ENCODE assay signal across 9 cellular contexts in genomic region chr16:85984947-85985451, GRCh38.
DNase-seq lines count a peak whose midpoint lies in the region; ATAC-seq, FAIRE-seq and TF ChIP-seq lines count a peak whose summit lies in the region.
"Had no signal": no experiment of that assay in that cellular context is flagged by ENCODE, and none has a peak within 500 bp of the region (broad histone marks: within the 10 kb centered on the region; RNA-seq: fewer than 3 reads in every experiment).

No MANE protein-coding gene starts in this region.

- no peak overlapping the region for H3K4me3 ChIP-seq in NB4 (ENCODE audit: low read depth, low read length)

- no peak for TF ChIP-seq CTCF in NB4 (IDR thresholded peaks at IDR 0.05; ENCODE audit: low read depth, low read length)

- intact Hi-C loops in Right ventricle myocardium superior (cut with DNase I) = no loop called here

- TF ChIP-seq POLR2A in GM12891 (IDR thresholded peaks at IDR 0.05; ENCODE audit: low read depth, low read length) (no peak), NB4 (IDR thresholded peaks at IDR 0.05; ENCODE audit: extremely low read depth, insufficient read length) (no peak)

- peak; percentile 60 for FAIRE-seq in GM12891 (lab: Jason Lieb, UNC)

- DNase-seq in GM12891 (ENCODE audit: insufficient read length, low spot score) (no peak), NB4 (ENCODE audit: low read depth) (peak; percentile 58), Right ventricle myocardium superior (peak; percentile 67), pons (ENCODE audit: low spot score) (peak; percentile 31), ACHN (no peak), DMS114 treated with DMSO at 0.1 percent for 48 hours (lab: John Stamatoyannopoulos, UW; ENCODE audit: unreplicated experiment) (no peak), SW 1271 (lab: John Stamatoyannopoulos, UW) (no peak)
- DNase-seq: T-helper 2 cell had no signal

- in situ Hi-C loops in ACHN (cut with HindIII; ENCODE audit: low pct_ligation_motif_present, low pct_unique_long_range_greater_than_20kb, low sequenced_read_pairs) = no loop called here

- ATAC-seq in Right ventricle myocardium superior (ENCODE audit: poor library complexity) = peak; percentile 53
- ATAC-seq in GM21447 (IDR thresholded peaks at IDR 0.05; ENCODE audit: unreplicated experiment) = no peak

TF ChIP-seq in GM12891, 5 proteins besides CTCF, POLR2A, EP300 and RAD21:
- no peak for TF ChIP-seq TAF1 (IDR thresholded peaks at IDR 0.05; ENCODE audit: low read depth, low read length)
- TF ChIP-seq PAX5 (IDR thresholded peaks at IDR 0.05; ENCODE audit: insufficient read depth, low read length, severe bottlenecking) = no peak
- TF ChIP-seq SPI1 (IDR thresholded peaks at IDR 0.05; ENCODE audit: low read depth, low read length) = no peak
- TF ChIP-seq POLR2AphosphoS5 (IDR thresholded peaks at IDR 0.05; ENCODE audit: low read depth, low read length) = no peak
- TF ChIP-seq POU2F2 (IDR thresholded peaks at IDR 0.05; ENCODE audit: low read depth, low read length) = no peak
TF ChIP-seq in GM12891: peak in this region for 0.

Comparison
In these comparisons a context has a peak if more than half of its experiments do, and no peak if none do; other contexts are left out.
1. DNase-seq: peak in NB4 (single experiment), Right ventricle myocardium superior (single experiment) and pons (single experiment); none in GM12891 (single experiment), ACHN (single experiment), DMS114 treated with DMSO at 0.1 percent for 48 hours (single experiment) and SW 1271 (0 of 2).